ENCODE assay signal across 1 cellular context in genomic region chr17:74780443-74781238, GRCh38.
TF ChIP-seq lines count a peak whose summit lies in the region.

No MANE protein-coding gene starts in this region.

TF ChIP-seq in HepG2, 621 proteins besides CTCF, POLR2A, EP300 and RAD21 (continued from another document):
- no peak for TF ChIP-seq ZBTB40 (IDR thresholded peaks at IDR 0.05)
- no peak for TF ChIP-seq ZBTB40 (CRISPR knock-in tag; IDR thresholded peaks at IDR 0.05)
- TF ChIP-seq GPBP1L1 (CRISPR knock-in tag; IDR thresholded peaks at IDR 0.05), result no peak
- TF ChIP-seq TSC22D2 (CRISPR knock-in tag; IDR thresholded peaks at IDR 0.05; ENCODE audit: borderline replicate concordance), result peak; percentile 55; the same call in 1 of the 2 replicates
- no peak for TF ChIP-seq E2F1 (CRISPR knock-in tag; IDR thresholded peaks at IDR 0.05)
- TF ChIP-seq PAX8 (CRISPR knock-in tag; IDR thresholded peaks at IDR 0.05; ENCODE audit: borderline replicate concordance), result no peak
- no peak for TF ChIP-seq ZNF678 (CRISPR knock-in tag; IDR thresholded peaks at IDR 0.05)
- TF ChIP-seq HNF4A (CRISPR knock-in tag; IDR thresholded peaks at IDR 0.05), result no peak
- no peak for TF ChIP-seq TAF15 (IDR thresholded peaks at IDR 0.05; ENCODE audit: low read depth, low read length, poor library complexity, severe bottlenecking)
- no peak; the same call in 1 of the 2 replicates for TF ChIP-seq ARID4A (CRISPR knock-in tag; IDR thresholded peaks at IDR 0.05; ENCODE audit: borderline replicate concordance)
- TF ChIP-seq PCBP2 (optimal IDR thresholded peaks at IDR 0.05; ENCODE audit: low read depth, low read length, poor library complexity, severe bottlenecking), result no peak
- TF ChIP-seq SP4 (CRISPR knock-in tag; IDR thresholded peaks at IDR 0.05), result no peak
- TF ChIP-seq ZNF761 (CRISPR knock-in tag; conservative IDR thresholded peaks at IDR 0.05), result no peak
- TF ChIP-seq NFIB (CRISPR knock-in tag; IDR thresholded peaks at IDR 0.05; ENCODE audit: borderline replicate concordance), result no peak
- TF ChIP-seq ZNF749 (CRISPR knock-in tag; IDR thresholded peaks at IDR 0.05; ENCODE audit: borderline replicate concordance), result no peak
- TF ChIP-seq SMYD3 (CRISPR knock-in tag; IDR thresholded peaks at IDR 0.05), result no peak
- TF ChIP-seq JARID2 (CRISPR knock-in tag; IDR thresholded peaks at IDR 0.05; ENCODE audit: insufficient replicate concordance), result no peak
